19 cellular contexts compared by ENCODE assay signal in genomic region chr3:27046346-27046745, GRCh38.
"Had no signal": no experiment of that assay in that cellular context is flagged by ENCODE, and none has a peak within 500 bp of the region (broad histone marks: within the 10 kb centered on the region; RNA-seq: fewer than 3 reads in every experiment).

No MANE protein-coding gene starts in this region.

- H3K4me1 Mint-ChIP-seq: activated CD4-positive, alpha-beta memory T cell treated with anti-CD3 and anti-CD28 coated beads, Interleukin-2, amount 10 ng/mL, durations not matched to agents 7 days and 5 days; activated CD4-positive, alpha-beta T cell treated with anti-CD3 and anti-CD28 coated beads, Interleukin-2, amount 10 ng/mL, durations not matched to agents 7 days and 5 days; activated T-helper 17 cell treated with anti-CD3 and anti-CD28 coated beads, Interleukin-2, amount 50 U/mL, for 72 hours; naive thymus-derived CD8-positive, alpha-beta T cell had no signal

- ATAC-seq: activated T-cell treated with anti-CD3 and anti-CD28 coated beads, Interleukin-2, amount 50 U/mL, for 4 hours; activated T-helper 17 cell treated with anti-CD3 and anti-CD28 coated beads, Interleukin-2, amount 50 U/mL, for 72 hours; left colon; naive thymus-derived CD8-positive, alpha-beta T cell had no signal

- DNase-seq: activated CD4-positive, alpha-beta memory T cell treated with anti-CD3 and anti-CD28 coated beads, Interleukin-2, amount 10 ng/mL, durations not matched to agents 7 days and 5 days; activated CD4-positive, alpha-beta T cell treated with anti-CD3 and anti-CD28 coated beads for 1 hour; activated CD4-positive, alpha-beta T cell treated with anti-CD3 and anti-CD28 coated beads, Interleukin-2, amount 10 ng/mL, durations not matched to agents 7 days and 5 days; activated gamma-delta T cell treated with Interleukin-2 at 50 U/mL for 16 hours; activated naive CD4-positive, alpha-beta T cell treated with anti-CD3 and anti-CD28 coated beads, Interleukin-2, amount 50 U/mL, for 16 hours; activated T-cell treated with anti-CD3 and anti-CD28 coated beads, Interleukin-2, amount 50 U/mL, for 4 hours; amniotic stem cell; central memory CD4-positive, alpha-beta T cell; esophagus squamous epithelium; foreskin melanocyte; left colon; naive thymus-derived CD8-positive, alpha-beta T cell; occipital lobe; stimulated activated CD4-positive, alpha-beta T cell treated with anti-CD3 and anti-CD28 coated beads, Interleukin-15, amount 100 ng/mL, for 24 hours; stimulated activated CD4-positive, alpha-beta T cell treated with anti-CD3 and anti-CD28 coated beads, Interleukin-2, amount 100 ng/mL, for 24 hours; stimulated activated naive CD4-positive, alpha-beta T cell treated with Interleukin-2 at 50 U/mL for 16 hours; T-helper 9 cell had no signal

- H3K27me3 Mint-ChIP-seq: activated CD4-positive, alpha-beta memory T cell treated with anti-CD3 and anti-CD28 coated beads, Interleukin-2, amount 10 ng/mL, durations not matched to agents 7 days and 5 days; activated CD4-positive, alpha-beta T cell treated with anti-CD3 and anti-CD28 coated beads, Interleukin-2, amount 10 ng/mL, durations not matched to agents 7 days and 5 days; activated T-helper 17 cell treated with anti-CD3 and anti-CD28 coated beads, Interleukin-2, amount 50 U/mL, for 72 hours had no signal

- H3K4me3 Mint-ChIP-seq: activated CD4-positive, alpha-beta memory T cell treated with anti-CD3 and anti-CD28 coated beads, Interleukin-2, amount 10 ng/mL, durations not matched to agents 7 days and 5 days; activated CD4-positive, alpha-beta T cell treated with anti-CD3 and anti-CD28 coated beads, Interleukin-2, amount 10 ng/mL, durations not matched to agents 7 days and 5 days; activated T-cell treated with anti-CD3 and anti-CD28 coated beads, Interleukin-2, amount 50 U/mL, for 4 hours; activated T-helper 17 cell treated with anti-CD3 and anti-CD28 coated beads, Interleukin-2, amount 50 U/mL, for 72 hours; naive thymus-derived CD8-positive, alpha-beta T cell; neural progenitor cell had no signal

- H3K27ac Mint-ChIP-seq: activated CD4-positive, alpha-beta memory T cell treated with anti-CD3 and anti-CD28 coated beads, Interleukin-2, amount 10 ng/mL, durations not matched to agents 7 days and 5 days; activated CD4-positive, alpha-beta T cell treated with anti-CD3 and anti-CD28 coated beads, Interleukin-2, amount 10 ng/mL, durations not matched to agents 7 days and 5 days; activated T-helper 17 cell treated with anti-CD3 and anti-CD28 coated beads, Interleukin-2, amount 50 U/mL, for 72 hours; naive thymus-derived CD8-positive, alpha-beta T cell; neural progenitor cell had no signal

- H3K36me3 Mint-ChIP-seq: naive thymus-derived CD8-positive, alpha-beta T cell; neural progenitor cell had no signal
